Comparison of ENCODE assay signal across 33 cellular contexts in the genomic region with DNA sequence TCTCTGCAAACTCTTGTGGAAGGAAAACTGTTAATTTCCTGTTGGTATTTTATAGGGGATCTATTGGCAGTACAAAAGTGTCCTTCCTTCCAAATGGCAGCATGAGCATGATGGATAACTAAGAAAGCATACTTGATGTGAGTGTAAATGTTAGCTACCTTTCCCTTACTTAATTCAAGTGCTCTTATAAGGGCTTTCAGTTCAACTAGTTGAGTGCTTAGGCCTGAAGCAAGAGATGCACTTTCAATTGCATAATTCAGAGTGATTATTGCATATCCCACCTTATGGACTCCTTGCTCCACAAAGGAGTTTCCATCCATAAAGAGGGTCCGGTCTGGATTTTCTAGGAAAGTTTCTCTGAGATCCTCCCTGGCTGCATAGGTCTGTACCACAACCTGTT. TPM values are rescaled to one million over a fixed set of nuclear protein-coding genes. Genes with fewer than 3 reads are reported as not detected.
"Had no signal": no experiment of that assay in that cellular context is flagged by ENCODE, and none has a peak within 500 bp of the region (broad histone marks: within the 10 kb centered on the region; RNA-seq: fewer than 3 reads in every experiment).

No MANE protein-coding gene starts in this region.

- DNase-seq: activated B cell treated with CpG ODN at 0.5 μM for 24 hours; activated CD4-positive, alpha-beta memory T cell treated with anti-CD3 and anti-CD28 coated beads for 36 hours; activated CD4-positive, alpha-beta T cell treated with anti-CD3 and anti-CD28 coated beads for 4 hours; activated CD4-positive, alpha-beta T cell treated with anti-CD3 and anti-CD28 coated beads, Interleukin-2, amount 10 ng/mL, durations not matched to agents 24 days and 14 days; activated CD4-positive, alpha-beta T cell treated with anti-CD3 and anti-CD28 coated beads, Interleukin-2, amount 50 U/mL, for 1 hour; activated CD4-positive, alpha-beta T cell treated with anti-CD3 and anti-CD28 coated beads, Interleukin-2, amount 50 U/mL, for 4 hours; activated CD4-positive, CD25-positive, alpha-beta regulatory T cell treated with anti-CD3 and anti-CD28 coated beads, Interleukin-2, amount 50 U/mL, for 72 hours; activated CD8-positive, alpha-beta memory T cell treated with anti-CD3 and anti-CD28 coated beads, Interleukin-2, amount 50 U/mL, for 4 hours; activated CD8-positive, alpha-beta T cell treated with anti-CD3 and anti-CD28 coated beads for 36 hours; activated effector memory CD4-positive, alpha-beta T cell treated with anti-CD3 and anti-CD28 coated beads, Interleukin-2, amount 50 U/mL, for 16 hours; activated gamma-delta T cell treated with Interleukin-2 at 50 U/mL for 16 hours; activated naive CD4-positive, alpha-beta T cell; activated naive CD4-positive, alpha-beta T cell treated with anti-CD3 and anti-CD28 coated beads for 36 hours; activated naive CD4-positive, alpha-beta T cell treated with anti-CD3 and anti-CD28 coated beads, Interleukin-2, amount 50 U/mL, for 16 hours; activated naive CD8-positive, alpha-beta T cell treated with anti-CD3 and anti-CD28 coated beads for 36 hours; activated T-cell treated with anti-CD3 and anti-CD28 coated beads for 4 hours; activated T-cell treated with anti-CD3 and anti-CD28 coated beads, Interleukin-2, amount 50 U/mL, for 1 hour; activated T-cell treated with anti-CD3 and anti-CD28 coated beads, Interleukin-2, amount 50 U/mL, for 4 hours; activated T-cell treated with anti-CD3 and anti-CD28 coated beads, Interleukin-2, amount 50 U/mL, for 72 hours; adrenal gland; amniotic stem cell; aorta; body of pancreas; brain microvascular endothelial cell; central memory CD4-positive, alpha-beta T cell; T-helper 17 cell had no signal

- H3K36me3 ChIP-seq: adrenal gland, brain microvascular endothelial cell, breast epithelium had no signal

- ATAC-seq: activated CD8-positive, alpha-beta T cell treated with anti-CD3 and anti-CD28 coated beads for 36 hours; activated naive CD4-positive, alpha-beta T cell treated with anti-CD3 and anti-CD28 coated beads, Interleukin-2, amount 50 U/mL, for 72 hours; activated T-cell treated with anti-CD3 and anti-CD28 coated beads, Interleukin-2, amount 50 U/mL, for 4 hours; activated T-cell treated with anti-CD3 and anti-CD28 coated beads, Interleukin-2, amount 50 U/mL, for 72 hours; activated T-helper 17 cell treated with anti-CD3 and anti-CD28 coated beads, Interleukin-2, amount 50 U/mL, for 72 hours; body of pancreas; T-helper 17 cell had no signal

- H3K9me3 ChIP-seq: adrenal gland, body of pancreas had no signal

- H3K4me1 ChIP-seq: adrenal gland, breast epithelium had no signal

- H3K27ac ChIP-seq: adrenal gland, body of pancreas, brain microvascular endothelial cell, breast epithelium, VCaP had no signal

- H3K4me3 ChIP-seq: adrenal gland, body of pancreas, breast epithelium had no signal

- H3K27me3 ChIP-seq: adrenal gland, body of pancreas, brain microvascular endothelial cell, breast epithelium had no signal

RNA-seq across cellular contexts. Expression of a gene that starts 56.3 kb away (rescaled TPM):
- total RNA-seq: activated CD4-positive, alpha-beta memory T cell treated with anti-CD3 and anti-CD28 coated beads for 36 hours; activated CD4-positive, alpha-beta T cell treated with anti-CD3 and anti-CD28 coated beads, Interleukin-2, amount 10 ng/mL, durations not matched to agents 24 days and 14 days; activated naive CD4-positive, alpha-beta T cell treated with anti-CD3 and anti-CD28 coated beads for 36 hours; activated naive CD4-positive, alpha-beta T cell treated with anti-CD3 and anti-CD28 coated beads, Interleukin-2, amount 50 U/mL, for 72 hours; activated T-helper 1 cell treated with anti-CD3 and anti-CD28 coated beads, Interleukin-12 subunit alpha, Interleukin-12 subunit beta, Interleukin-2, Interleukin-4 antibody, amounts not matched to agents 30 ng/mL and 10 ng/mL and 1 ng/mL, durations not matched to agents 14 hours and 24 hours and 36 hours; cardiac septum; T-helper 1 cell treated with Interleukin-12 subunit alpha and Interleukin-12 subunit beta and Interleukin-4 antibody, amounts not matched to agents 30 ng/mL and 1 ng/mL, for 36 hours had no signal
